8 cellular contexts compared by ENCODE assay signal in genomic region chr16:2926660-2927646, GRCh38. TPM values are rescaled to one million over a fixed set of nuclear protein-coding genes. Genes with fewer than 3 reads are reported as not detected.
DNase-seq lines count a peak whose midpoint lies in the region; ATAC-seq and TF ChIP-seq lines count a peak whose summit lies in the region.

No MANE protein-coding gene starts in this region.

- peak overlapping the region; percentile 46 for H3K4me3 ChIP-seq in AG10803 (ENCODE audit: low read length)
- peak overlapping the region in 8 of 12 donors; percentile 7 to 51 (median 24) for H3K4me3 ChIP-seq in heart left ventricle

- 18 to 21% (median 19%) methylated on average over 23 of the region's 23 CpGs for WGBS in heart left ventricle, 4 donors

- DNase-seq in AG10803 (ENCODE audit: low read depth) = peak; percentile 78
- peak; percentile 87 for DNase-seq in NCI-H1694 (lab: John Stamatoyannopoulos, UW)
- peak; percentile 83 for DNase-seq in T follicular helper cell (ENCODE audit: low read depth)
- peak; percentile 78 for DNase-seq in activated naive CD8-positive, alpha-beta T cell treated with anti-CD3 and anti-CD28 coated beads, Interleukin-2, amount 50 U/mL, for 16 hours (ENCODE audit: low read depth, low spot score)
- peak; percentile 77 to 91 (median 86) for DNase-seq in heart left ventricle
- peak; percentile 39 for DNase-seq in pulmonary artery endothelial cell (ENCODE audit: low read depth, low spot score)
- DNase-seq in ureter (ENCODE audit: low spot score) = peak; percentile 88

- peak; percentile 73 for ATAC-seq in GM21423 (IDR thresholded peaks at IDR 0.05; ENCODE audit: unreplicated experiment)
- peak; percentile 81 to 93 (median 91) for ATAC-seq in heart left ventricle

- no peak for TF ChIP-seq POLR2A in heart left ventricle (IDR thresholded peaks at IDR 0.05)

- no peaks in the 10 kb centered on the region for H3K27me3 ChIP-seq in heart left ventricle

- peaks cover 0 to 48% (median 30%) of the 10 kb centered on the region in 9 donors for H3K36me3 ChIP-seq in heart left ventricle

- peaks cover 0 to 12% (median 3%) of the 10 kb centered on the region in 12 donors for H3K4me1 ChIP-seq in heart left ventricle

- H3K9me3 ChIP-seq in heart left ventricle = no peaks in the 10 kb centered on the region

- no peak overlapping the region for H3K27ac ChIP-seq in heart left ventricle

- intact Hi-C loops in heart left ventricle (cut with DNase I) = loop anchor here in 3 of 10 donors (2.0 kb wide), 3 partner anchors 52 to 88 kb away; partner anchors contain the start of gene PKMYT1 (in 1 of the 3)

- peak; percentile 83 for TF ChIP-seq CTCF in AG10803 (conservative IDR thresholded peaks at IDR 0.05; ENCODE audit: low read length)
- TF ChIP-seq CTCF in heart left ventricle (IDR thresholded peaks at IDR 0.05) = peak; percentile 86 to 99 (median 96)

RNA-seq across cellular contexts. Expression of gene FLYWCH1, which starts 15.2 kb away (rescaled TPM):
- total RNA-seq in heart left ventricle (10 to 100 TPM; 26.3 to 48.4 (median 34.2) TPM), pulmonary artery endothelial cell (32.5 and 33.4 TPM in 2 replicates), ureter (39.6 TPM)
- polyA plus RNA-seq in heart left ventricle = 10 to 100 TPM; 28.3 to 29.1 TPM

RNA-seq across cellular contexts. Expression of gene KREMEN2, which starts 37.1 kb away (rescaled TPM):
- total RNA-seq in heart left ventricle (under 1 TPM in 1 of 9 donors, not detected in 8; 0.27 TPM), pulmonary artery endothelial cell (not detected in 2 replicates), ureter (not detected)
- polyA plus RNA-seq in heart left ventricle = not detected

RNA-seq across cellular contexts. Expression of gene PAQR4, which starts 42.2 kb away (rescaled TPM):
- total RNA-seq in heart left ventricle (10 to 100 TPM in 1 of 9 donors, 1 to 10 TPM in 8; 6.9 to 16.3 (median 9.0) TPM), pulmonary artery endothelial cell (15.9 and 16.2 TPM in 2 replicates), ureter (4.5 TPM)
- 10 to 100 TPM in 1 of 2 donors, 1 to 10 TPM in 1; 8.1 to 15.2 TPM for polyA plus RNA-seq in heart left ventricle

RNA-seq across cellular contexts. Expression of gene FLYWCH2, which starts 43.9 kb away (rescaled TPM):
- total RNA-seq in heart left ventricle (10 to 100 TPM; 20.1 to 64.1 (median 22.6) TPM), pulmonary artery endothelial cell (38.9 and 49.6 TPM in 2 replicates), ureter (23.5 TPM)
- polyA plus RNA-seq in heart left ventricle = 10 to 100 TPM; 35.3 to 53.4 TPM

RNA-seq across cellular contexts. Expression of gene PKMYT1, which starts 53.3 kb away (rescaled TPM):
- 10 to 100 TPM in 1 of 9 donors, 1 to 10 TPM in 4, under 1 TPM in 4; 0.72 to 11.9 (median 1.2) TPM for total RNA-seq in heart left ventricle
- 1 to 10 TPM; 1.3 to 2.5 TPM for polyA plus RNA-seq in heart left ventricle
- total RNA-seq in pulmonary artery endothelial cell = 4.6 and 8.2 TPM in 2 replicates
- 2.2 TPM for total RNA-seq in ureter
